Comparison of ENCODE assay signal across 20 cellular contexts in the genomic region with DNA sequence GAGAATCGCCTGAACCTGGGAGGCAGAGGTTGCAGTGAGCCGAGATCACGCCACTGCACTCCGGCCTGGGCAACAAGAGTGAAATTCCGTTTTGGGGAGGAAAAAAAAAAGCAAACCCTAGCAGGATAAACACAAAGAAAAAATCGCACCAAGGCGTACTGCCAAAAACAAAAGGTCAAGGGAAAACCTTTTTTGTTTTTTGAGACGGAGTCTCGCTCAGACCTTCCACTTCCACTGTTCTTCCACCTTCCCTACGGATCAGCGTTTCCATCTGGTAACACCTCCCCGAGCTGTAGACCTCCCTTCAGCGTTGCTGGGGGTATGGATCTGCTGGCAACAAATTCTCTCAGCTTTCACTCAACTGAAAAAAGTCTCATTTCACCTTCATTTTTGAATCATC. TPM values are rescaled to one million over a fixed set of nuclear protein-coding genes. Genes with fewer than 3 reads are reported as not detected.
A peak's percentile ranks its signal among the peaks of the same experiment; 100 is the strongest.
DNase-seq lines count a peak whose midpoint lies in the region; ATAC-seq, FAIRE-seq and TF ChIP-seq lines count a peak whose summit lies in the region.
"Had no signal": no experiment of that assay in that cellular context is flagged by ENCODE, and none has a peak within 500 bp of the region (broad histone marks: within the 10 kb centered on the region; RNA-seq: fewer than 3 reads in every experiment).

No MANE protein-coding gene starts in this region.

- H4K20me1 ChIP-seq in HepG2 (ENCODE audit: insufficient read depth, low read length), result no peaks in the 10 kb centered on the region; the same call in 1 of the 2 replicates
- H4K20me1 ChIP-seq: BLaER1 had no signal

- H3K4me3 ChIP-seq in liver (ENCODE audit: low read depth in 1 of 3, low read length in 3 of 3) (no peak overlapping the region), HepG2 (replicated peaks in 1 of 3; ENCODE audit: insufficient read depth in 1 of 3, low read depth in 2 of 3, low read length in 3 of 3) (no peak overlapping the region), ovary (no peak overlapping the region), testis (no peak overlapping the region)
- H3K4me3 ChIP-seq: A549, BLaER1, GM23338 had no signal

- CTCF ChIA-PET in HepG2 (lab: Yijun Ruan, JAX; ENCODE audit: low intra/inter-chr PET ratio, low total read pairs), result no interaction called here

- in situ Hi-C loops in HepG2 (cut with HindIII; ENCODE audit: extremely low pct_ligation_motif_present, low pct_unique_long_range_greater_than_20kb), result no loop called here

- BruUV-seq in HepG2 (replicated peaks; lab: Mats Ljungman, UMichigan), result no TSS peak

- no peak overlapping the region for H3K4me2 ChIP-seq in HepG2 (ENCODE audit: low read depth, low read length)
- H3K4me2 ChIP-seq: A549, BLaER1, GM23338 had no signal

- H3K36me3 ChIP-seq in liver (ENCODE audit: control insufficient read depth in 4 of 4, insufficient read depth in 3 of 4, low read depth in 1 of 4, low read length in 3 of 4), result no peaks in the 10 kb centered on the region
- H3K36me3 ChIP-seq in HepG2 (replicated peaks in 1 of 2; ENCODE audit: control insufficient read depth in 1 of 2, insufficient read depth in 2 of 2, low read length in 2 of 2), result no peaks in the 10 kb centered on the region
- H3K36me3 ChIP-seq in ovary, result no peaks in the 10 kb centered on the region
- no peaks in the 10 kb centered on the region for H3K36me3 ChIP-seq in testis (ENCODE audit: low read depth, missing control alignments)
- H3K36me3 ChIP-seq: BLaER1 had no signal

- no peak overlapping the region for H2AFZ ChIP-seq in HepG2 (ENCODE audit: low read length)
- H2AFZ ChIP-seq: GM23338 had no signal

- H3K27me3 ChIP-seq in liver (ENCODE audit: control insufficient read depth in 4 of 4, insufficient read depth in 4 of 4, low read length in 3 of 4) (peaks cover 0 to 2% (median 0%) of the 10 kb centered on the region in 4 donors), HepG2 (ENCODE audit: control insufficient read depth in 1 of 2, insufficient read depth in 2 of 2, low read length in 2 of 2) (peaks cover 0 to 33% of the 10 kb centered on the region in 2 experiments; a peak in 4 of 5 replicates), ovary (no peaks in the 10 kb centered on the region), testis (no peaks in the 10 kb centered on the region)
- H3K27me3 ChIP-seq: BLaER1 had no signal

- TF ChIP-seq EP300 in HepG2 (IDR thresholded peaks at IDR 0.05; ENCODE audit: low read depth in 2 of 2, low read length in 2 of 2) (no peak), HepG2 (CRISPR knock-in tag; IDR thresholded peaks at IDR 0.05; ENCODE audit: borderline replicate concordance) (no peak), ovary (IDR thresholded peaks at IDR 0.05) (no peak)

- no peak overlapping the region for H3K9ac ChIP-seq in liver (ENCODE audit: low read depth in 1 of 2, low read length in 2 of 2)
- no peak overlapping the region for H3K9ac ChIP-seq in HepG2 (ENCODE audit: insufficient read depth, low read depth, low read length)
- H3K9ac ChIP-seq: BLaER1 had no signal

- TF ChIP-seq CTCF in liver (IDR thresholded peaks at IDR 0.05; ENCODE audit: low read depth, low read length, missing input control), result no peak
- no peak for TF ChIP-seq CTCF in HepG2 (CRISPR knock-in tag; IDR thresholded peaks at IDR 0.05)
- no peak for TF ChIP-seq CTCF in ovary (IDR thresholded peaks at IDR 0.05)
- no peak for TF ChIP-seq CTCF in testis (IDR thresholded peaks at IDR 0.05)

- DNase-seq in HepG2 (ENCODE audit: low spot score), result no peak
- peak; percentile 48 to 80 (median 79) for DNase-seq in ovary
- DNase-seq in testis, result peak; percentile 71
- no peak for DNase-seq in NCI-H748 treated with DMSO at 0.1 percent for 48 hours (lab: John Stamatoyannopoulos, UW)
- DNase-seq in Ammon's horn (ENCODE audit: low spot score), result no peak
- no peak for DNase-seq in midbrain (lab: John Stamatoyannopoulos, UW)
- DNase-seq: AML-193; Calu3; CD4-positive, alpha-beta memory T cell; DMS79 treated with DMSO at 0.1 percent for 48 hours; GF-D8; HFFc6 had no signal

- peak overlapping the region in 1 of 2 donors; percentile 7 for H3K27ac ChIP-seq in liver (ENCODE audit: low read depth in 1 of 2, low read length in 2 of 2)
- H3K27ac ChIP-seq in HepG2 (ENCODE audit: extremely low read length, insufficient read depth, low read length), result no peak overlapping the region
- H3K27ac ChIP-seq in ovary, result peak overlapping the region in 1 of 2 donors; percentile 64
- no peak overlapping the region for H3K27ac ChIP-seq in testis
- H3K27ac ChIP-seq: 22Rv1, A549, BLaER1 had no signal

- FAIRE-seq in HepG2 (lab: Jason Lieb, UNC), result no peak
- FAIRE-seq: A549, H54 had no signal

- TF ChIP-seq POLR2A in HepG2 (IDR thresholded peaks at IDR 0.05; ENCODE audit: insufficient read depth in 1 of 2, low read depth in 2 of 2, low read length in 2 of 2), result no peak
- no peak for TF ChIP-seq POLR2A in ovary (IDR thresholded peaks at IDR 0.05)
- TF ChIP-seq POLR2A in testis (IDR thresholded peaks at IDR 0.05), result no peak

- H3K9me3 ChIP-seq in liver (ENCODE audit: control insufficient read depth in 4 of 4, low read length in 3 of 4) (peaks cover 0 to 1% (median 0%) of the 10 kb centered on the region in 4 donors), HepG2 (ENCODE audit: low read length) (no peaks in the 10 kb centered on the region), ovary (no peaks in the 10 kb centered on the region), testis (no peaks in the 10 kb centered on the region)

- POLR2A ChIA-PET in HepG2 (lab: Yijun Ruan, JAX), result no interaction called here

- intact Hi-C loops in HepG2 (cut with micrococcal nuclease; ENCODE audit: unreplicated experiment), result no loop called here
- intact Hi-C loops in ovary (cut with DNase I), result no loop called here
- intact Hi-C loops in testis (cut with DNase I; ENCODE audit: low total_unique reads), result no loop called here

- ATAC-seq in HepG2, result no peak
- ATAC-seq: A549, GM23338, HCT116 had no signal

- TF ChIP-seq RAD21 in liver (IDR thresholded peaks at IDR 0.05) (no peak), HepG2 (CRISPR knock-in tag; IDR thresholded peaks at IDR 0.05) (no peak)

- WGBS in liver, result 75% methylated on average over 13 of the region's 13 CpGs
- 16% methylated on average over 13 of the region's 13 CpGs for WGBS in HepG2 (ENCODE audit: low lambda C conversion rate)
- 5 to 27% (median 5%) methylated on average over 13 of the region's 13 CpGs for WGBS in ovary, 3 donors
- 51 to 59% methylated on average over 13 of the region's 13 CpGs for WGBS in testis, 2 donors

- peaks cover 0 to 5% (median 0%) of the 10 kb centered on the region in 4 donors for H3K4me1 ChIP-seq in liver (ENCODE audit: control insufficient read depth in 4 of 4, insufficient read depth in 4 of 4, low read length in 3 of 4)
- H3K4me1 ChIP-seq in HepG2 (ENCODE audit: insufficient read depth, low read length), result no peaks in the 10 kb centered on the region
- H3K4me1 ChIP-seq in ovary (ENCODE audit: insufficient read depth), result peaks cover 21% of the 10 kb centered on the region
- H3K4me1 ChIP-seq in testis, result peaks cover 11% of the 10 kb centered on the region
- H3K4me1 ChIP-seq: BLaER1 had no signal

- H3K79me2 ChIP-seq in HepG2 (ENCODE audit: insufficient read depth, low read length), result no peaks in the 10 kb centered on the region

RNA-seq across cellular contexts. Expression of a gene that starts 20.1 kb away (rescaled TPM):
- total RNA-seq in liver (100 to 1,000 TPM in 1 of 2 donors, 10 to 100 TPM in 1; 23.6 to 124 TPM), HepG2 (2016; rRNA removed; fragmentation: Illumina TruSeq; extraction: Trizol) (not detected in 2 replicates), ovary (1 to 10 TPM in 1 of 7 donors, under 1 TPM in 3, not detected in 3; 0.23 to 1.1 (median 0.40) TPM), testis (under 1 TPM in 1 of 2 donors, not detected in 1; 0.43 TPM)
- polyA plus RNA-seq in liver (100 to 1,000 TPM; 118 to 186 TPM), HepG2 (2011; rRNA removed) (not detected in 2 replicates), ovary (under 1 TPM in 1 of 2 donors, not detected in 1; 0.33 TPM), testis (ENCODE audit: insufficient read depth, low read depth, low replicate concordance) (not detected)
- not detected in 2 replicates for total RNA-seq in HepG2 (2016; cell fraction: cytosol; rRNA removed; fragmentation: Illumina TruSeq; extraction: Trizol; ENCODE audit: low read depth)
- not detected in 2 replicates for total RNA-seq in HepG2 (2016; cell fraction: insoluble cytoplasmic fraction; rRNA removed; fragmentation: Illumina TruSeq; extraction: Trizol)
- total RNA-seq in HepG2 (2016; cell fraction: membrane; rRNA removed; fragmentation: Illumina TruSeq; extraction: Trizol), result not detected in 2 replicates
- total RNA-seq in HepG2 (2016; cell fraction: nucleus; rRNA removed; fragmentation: Illumina TruSeq; extraction: Trizol), result not detected in 2 replicates
- not detected in 2 replicates for polyA plus RNA-seq in HepG2 (2011; cell fraction: cytosol; rRNA removed)
- not detected in 2 replicates for polyA plus RNA-seq in HepG2 (2011; cell fraction: nucleus; rRNA removed)
- not detected in 2 replicates for polyA plus RNA-seq in HepG2 (2012)
- polyA plus RNA-seq in HepG2 (2016; cell fraction: cytosol; fragmentation: Illumina TruSeq; extraction: Trizol; ENCODE audit: low read depth), result not detected in 2 replicates
- not detected in 2 replicates for polyA plus RNA-seq in HepG2 (2016; cell fraction: insoluble cytoplasmic fraction; fragmentation: Illumina TruSeq; extraction: Trizol; ENCODE audit: low read depth)
- not detected in 2 replicates for polyA plus RNA-seq in HepG2 (2016; cell fraction: membrane; fragmentation: Illumina TruSeq; extraction: Trizol; ENCODE audit: low read depth)
- not detected in 2 replicates for polyA plus RNA-seq in HepG2 (2016; cell fraction: nucleus; fragmentation: Illumina TruSeq; extraction: Trizol; ENCODE audit: insufficient read depth, low read depth)
- not detected in 2 replicates for polyA minus RNA-seq in HepG2 (2011; rRNA and poly(A)+ RNA removed; ENCODE audit: low replicate concordance)
- polyA minus RNA-seq in HepG2 (2011; cell fraction: cytosol; rRNA and poly(A)+ RNA removed), result not detected in 2 replicates
- polyA minus RNA-seq in HepG2 (2011; cell fraction: nucleus; rRNA and poly(A)+ RNA removed), result not detected in 2 replicates
- total RNA-seq: Calu3; CD4-positive, alpha-beta memory T cell; GM23338; HFFc6 had no signal
- polyA plus RNA-seq: A549; CD14-positive monocyte; CD4-positive, alpha-beta memory T cell; GM23338 had no signal

RNA-seq across cellular contexts. Expression of a gene that starts 57.2 kb away (rescaled TPM):
- 10 to 100 TPM in 1 of 2 donors, 1 to 10 TPM in 1; 7.8 to 15.0 TPM for total RNA-seq in liver
- 1 to 10 TPM in 1 of 2 donors, under 1 TPM in 1; 0.97 to 2.9 TPM for polyA plus RNA-seq in liver
- total RNA-seq in HepG2 (2016; rRNA removed; fragmentation: Illumina TruSeq; extraction: Trizol), result not detected in 2 replicates
- not detected in 2 replicates for total RNA-seq in HepG2 (2016; cell fraction: cytosol; rRNA removed; fragmentation: Illumina TruSeq; extraction: Trizol; ENCODE audit: low read depth)
- not detected in 2 replicates for total RNA-seq in HepG2 (2016; cell fraction: insoluble cytoplasmic fraction; rRNA removed; fragmentation: Illumina TruSeq; extraction: Trizol)
- not detected in 2 replicates for total RNA-seq in HepG2 (2016; cell fraction: membrane; rRNA removed; fragmentation: Illumina TruSeq; extraction: Trizol)
- not detected in 2 replicates for total RNA-seq in HepG2 (2016; cell fraction: nucleus; rRNA removed; fragmentation: Illumina TruSeq; extraction: Trizol)
- not detected in 2 replicates for polyA plus RNA-seq in HepG2 (2011; rRNA removed)
- not detected in 2 replicates for polyA plus RNA-seq in HepG2 (2011; cell fraction: cytosol; rRNA removed)
- not detected in 2 replicates for polyA plus RNA-seq in HepG2 (2011; cell fraction: nucleus; rRNA removed)
- polyA plus RNA-seq in HepG2 (2012), result not detected in 2 replicates
- polyA plus RNA-seq in HepG2 (2016; cell fraction: cytosol; fragmentation: Illumina TruSeq; extraction: Trizol; ENCODE audit: low read depth), result not detected in 2 replicates
- polyA plus RNA-seq in HepG2 (2016; cell fraction: insoluble cytoplasmic fraction; fragmentation: Illumina TruSeq; extraction: Trizol; ENCODE audit: low read depth), result not detected in 2 replicates
- polyA plus RNA-seq in HepG2 (2016; cell fraction: membrane; fragmentation: Illumina TruSeq; extraction: Trizol; ENCODE audit: low read depth), result not detected in 2 replicates
- polyA plus RNA-seq in HepG2 (2016; cell fraction: nucleus; fragmentation: Illumina TruSeq; extraction: Trizol; ENCODE audit: insufficient read depth, low read depth), result not detected in 2 replicates
- polyA minus RNA-seq in HepG2 (2011; rRNA and poly(A)+ RNA removed; ENCODE audit: low replicate concordance), result not detected in 2 replicates
- polyA minus RNA-seq in HepG2 (2011; cell fraction: cytosol; rRNA and poly(A)+ RNA removed), result not detected in 2 replicates
- polyA minus RNA-seq in HepG2 (2011; cell fraction: nucleus; rRNA and poly(A)+ RNA removed), result not detected in 2 replicates
- 1 to 10 TPM in 3 of 7 donors, under 1 TPM in 2, not detected in 2; 0.43 to 5.0 (median 1.9) TPM for total RNA-seq in ovary
- polyA plus RNA-seq in ovary, result 1 to 10 TPM; 1.4 to 3.5 TPM
- total RNA-seq in testis, result under 1 TPM in 1 of 2 donors, not detected in 1; 0.19 TPM
- polyA plus RNA-seq in testis (ENCODE audit: insufficient read depth, low read depth, low replicate concordance), result 8.0 TPM
- total RNA-seq: Calu3, GM23338, HFFc6 had no signal
- polyA plus RNA-seq: A549, GM23338 had no signal

Comparison
In these comparisons a context has a peak if more than half of its experiments do, and no peak if none do; other contexts are left out.
1. RNA of a gene that starts 20.1 kb away (total RNA-seq): 23.6 to 124 TPM in liver; 0.43 TPM in testis, 0.23 to 1.1 TPM in ovary and not detected in HepG2; every median in the first group is over 10 times any median in the second.
2. DNase-seq: peak in ovary (5 of 5) and testis (single experiment); none in HepG2 (single experiment), NCI-H748 treated with DMSO at 0.1 percent for 48 hours (single experiment), Ammon's horn (single experiment) and midbrain (single experiment).